26 cellular contexts compared by ENCODE assay signal in genomic region chr17:50262001-50262794, GRCh38. TPM values are rescaled to one million over a fixed set of nuclear protein-coding genes. Genes with fewer than 3 reads are reported as not detected.
DNase-seq lines count a peak whose midpoint lies in the region; ATAC-seq and TF ChIP-seq lines count a peak whose summit lies in the region.
"Had no signal": no experiment of that assay in that cellular context is flagged by ENCODE, and none has a peak within 500 bp of the region (broad histone marks: within the 10 kb centered on the region; RNA-seq: fewer than 3 reads in every experiment).

No MANE protein-coding gene starts in this region.

- DNase-seq in activated naive CD4-positive, alpha-beta T cell treated with anti-CD3 and anti-CD28 coated beads, Interleukin-2, amount 10 ng/mL, durations not matched to agents 7 days and 5 days, result peak; percentile 8
- DNase-seq in activated naive CD4-positive, alpha-beta T cell treated with anti-CD3 and anti-CD28 coated beads for 36 hours, result no peak
- DNase-seq in T-helper 17 cell, result no peak
- DNase-seq in left lung, result no peak
- DNase-seq in suprapubic skin (ENCODE audit: low spot score in 2 of 2), result peak; percentile 30 to 75
- no peak for DNase-seq in NCI-H1417 treated with DMSO at 0.1 percent for 48 hours (lab: John Stamatoyannopoulos, UW)
- DNase-seq in COR-L47 (lab: John Stamatoyannopoulos, UW), result no peak
- DNase-seq in activated CD4-positive, alpha-beta T cell treated with anti-CD3 and anti-CD28 coated beads for 4 hours, result no peak
- DNase-seq: 8988T; activated T-cell treated with anti-CD3 and anti-CD28 coated beads, Interleukin-2, amount 50 U/mL, for 72 hours; effector CD4-positive, alpha-beta T cell; esophagus squamous epithelium; mucosa of descending colon; NCI-H1436; NCI-H2171; NCI-H82; stimulated activated CD4-positive, alpha-beta T cell treated with anti-CD3 and anti-CD28 coated beads, Interleukin-4, amount 100 ng/mL, for 4 hours; stomach; T-helper 2 cell had no signal

- H3K27me3 Mint-ChIP-seq in activated naive CD4-positive, alpha-beta T cell treated with anti-CD3 and anti-CD28 coated beads, Interleukin-2, amount 10 ng/mL, durations not matched to agents 7 days and 5 days, result peaks cover 53% of the 10 kb centered on the region
- peaks cover 5% of the 10 kb centered on the region for H3K27me3 Mint-ChIP-seq in activated naive CD4-positive, alpha-beta T cell treated with anti-CD3 and anti-CD28 coated beads for 36 hours (ENCODE audit: low read depth)
- peaks cover 36% of the 10 kb centered on the region for H3K27me3 Mint-ChIP-seq in T-helper 17 cell
- H3K27me3 Mint-ChIP-seq: activated naive CD4-positive, alpha-beta T cell treated with anti-CD3 and anti-CD28 coated beads, Interleukin-2, amount 50 U/mL, for 24 hours had no signal

- CTCF ChIA-PET in activated naive CD4-positive, alpha-beta T cell treated with anti-CD3 and anti-CD28 coated beads, Interleukin-2, amount 10 ng/mL, durations not matched to agents 7 days and 5 days (lab: Charles Lee), result interaction anchor here (9.3 kb wide), 1 partner anchor 59 kb away, joined by 66 read pairs; the partner anchor contains the start of gene COL1A1
- CTCF ChIA-PET in activated naive CD4-positive, alpha-beta T cell treated with anti-CD3 and anti-CD28 coated beads for 36 hours (lab: Charles Lee), result interaction anchor here (1.3 kb wide), 1 partner anchor 62 kb away, joined by 5 read pairs; no protein-coding TSS in a partner anchor

- H3K27me3 ChIP-seq in left lung (no peaks in the 10 kb centered on the region), suprapubic skin (no peaks in the 10 kb centered on the region)
- H3K27me3 ChIP-seq: ascending aorta, esophagus squamous epithelium, stomach had no signal

- H3K4me1 Mint-ChIP-seq in activated naive CD4-positive, alpha-beta T cell treated with anti-CD3 and anti-CD28 coated beads, Interleukin-2, amount 10 ng/mL, durations not matched to agents 7 days and 5 days, result no peaks in the 10 kb centered on the region
- no peaks in the 10 kb centered on the region for H3K4me1 Mint-ChIP-seq in activated naive CD4-positive, alpha-beta T cell treated with anti-CD3 and anti-CD28 coated beads for 36 hours (ENCODE audit: low read depth)
- peaks cover 7% of the 10 kb centered on the region for H3K4me1 Mint-ChIP-seq in T-helper 17 cell
- H3K4me1 Mint-ChIP-seq: activated naive CD4-positive, alpha-beta T cell treated with anti-CD3 and anti-CD28 coated beads, Interleukin-2, amount 50 U/mL, for 24 hours; IgD-negative memory B cell had no signal

- 84% methylated on average over 14 of the region's 14 CpGs for WGBS in suprapubic skin

- no peak overlapping the region for H3K27ac Mint-ChIP-seq in activated naive CD4-positive, alpha-beta T cell treated with anti-CD3 and anti-CD28 coated beads, Interleukin-2, amount 10 ng/mL, durations not matched to agents 7 days and 5 days
- no peak overlapping the region for H3K27ac Mint-ChIP-seq in activated naive CD4-positive, alpha-beta T cell treated with anti-CD3 and anti-CD28 coated beads for 36 hours
- H3K27ac Mint-ChIP-seq in T-helper 17 cell, result peak overlapping the region; percentile 57
- H3K27ac Mint-ChIP-seq: activated naive CD4-positive, alpha-beta T cell treated with anti-CD3 and anti-CD28 coated beads, Interleukin-2, amount 50 U/mL, for 24 hours; activated T-cell treated with anti-CD3 and anti-CD28 coated beads, Interleukin-2, amount 50 U/mL, for 72 hours; IgD-negative memory B cell had no signal

- TF ChIP-seq CTCF in left lung (IDR thresholded peaks at IDR 0.05), result no peak
- TF ChIP-seq CTCF in suprapubic skin (IDR thresholded peaks at IDR 0.05), result no peak

- H3K36me3 ChIP-seq in left lung (no peaks in the 10 kb centered on the region), suprapubic skin (no peaks in the 10 kb centered on the region)
- H3K36me3 ChIP-seq: ascending aorta, esophagus squamous epithelium, stomach had no signal

- H3K4me1 ChIP-seq in left lung, result peaks cover 13 to 25% of the 10 kb centered on the region in 2 donors
- H3K4me1 ChIP-seq in suprapubic skin, result peaks cover 52% of the 10 kb centered on the region

- H3K4me3 Mint-ChIP-seq in activated naive CD4-positive, alpha-beta T cell treated with anti-CD3 and anti-CD28 coated beads, Interleukin-2, amount 10 ng/mL, durations not matched to agents 7 days and 5 days, result no peak overlapping the region
- no peak overlapping the region for H3K4me3 Mint-ChIP-seq in activated naive CD4-positive, alpha-beta T cell treated with anti-CD3 and anti-CD28 coated beads for 36 hours
- H3K4me3 Mint-ChIP-seq in T-helper 17 cell, result no peak overlapping the region
- H3K4me3 Mint-ChIP-seq: activated naive CD4-positive, alpha-beta T cell treated with anti-CD3 and anti-CD28 coated beads, Interleukin-2, amount 50 U/mL, for 24 hours; activated T-cell treated with anti-CD3 and anti-CD28 coated beads, Interleukin-2, amount 50 U/mL, for 72 hours had no signal

- TF ChIP-seq POLR2A in suprapubic skin (IDR thresholded peaks at IDR 0.05), result no peak

- no peaks in the 10 kb centered on the region for H3K36me3 Mint-ChIP-seq in activated naive CD4-positive, alpha-beta T cell treated with anti-CD3 and anti-CD28 coated beads, Interleukin-2, amount 10 ng/mL, durations not matched to agents 7 days and 5 days
- H3K36me3 Mint-ChIP-seq in activated naive CD4-positive, alpha-beta T cell treated with anti-CD3 and anti-CD28 coated beads for 36 hours (ENCODE audit: low read depth), result no peaks in the 10 kb centered on the region
- peaks cover 5% of the 10 kb centered on the region for H3K36me3 Mint-ChIP-seq in T-helper 17 cell (ENCODE audit: low read depth)
- H3K36me3 Mint-ChIP-seq: activated naive CD4-positive, alpha-beta T cell treated with anti-CD3 and anti-CD28 coated beads, Interleukin-2, amount 50 U/mL, for 24 hours; IgD-negative memory B cell had no signal

- no peaks in the 10 kb centered on the region for H3K9me3 ChIP-seq in T-helper 17 cell (ENCODE audit: control insufficient read depth, low read length, poor library complexity, severe bottlenecking)
- H3K9me3 ChIP-seq in left lung, result no peaks in the 10 kb centered on the region
- H3K9me3 ChIP-seq in suprapubic skin, result no peaks in the 10 kb centered on the region
- H3K9me3 ChIP-seq: ascending aorta, esophagus squamous epithelium, mucosa of descending colon, stomach had no signal

- H3K9me3 Mint-ChIP-seq in activated naive CD4-positive, alpha-beta T cell treated with anti-CD3 and anti-CD28 coated beads, Interleukin-2, amount 10 ng/mL, durations not matched to agents 7 days and 5 days, result no peaks in the 10 kb centered on the region
- no peaks in the 10 kb centered on the region for H3K9me3 Mint-ChIP-seq in activated naive CD4-positive, alpha-beta T cell treated with anti-CD3 and anti-CD28 coated beads for 36 hours
- H3K9me3 Mint-ChIP-seq: activated naive CD4-positive, alpha-beta T cell treated with anti-CD3 and anti-CD28 coated beads, Interleukin-2, amount 50 U/mL, for 24 hours; activated T-cell treated with anti-CD3 and anti-CD28 coated beads, Interleukin-2, amount 50 U/mL, for 72 hours had no signal

- intact Hi-C loops in activated naive CD4-positive, alpha-beta T cell treated with anti-CD3 and anti-CD28 coated beads for 36 hours (cut with micrococcal nuclease), result no loop called here
- intact Hi-C loops in left lung (cut with DNase I), result no loop called here

- H3K4me3 ChIP-seq in left lung (no peak overlapping the region), suprapubic skin (no peak overlapping the region)
- H3K4me3 ChIP-seq: ascending aorta, esophagus squamous epithelium, mucosa of descending colon, stomach had no signal

- ATAC-seq in T-helper 17 cell (no peak), left lung (peak; percentile 7)
- ATAC-seq: activated T-cell treated with anti-CD3 and anti-CD28 coated beads, Interleukin-2, amount 50 U/mL, for 72 hours; mucosa of descending colon; Panc1 had no signal

- no peak for TF ChIP-seq EP300 in suprapubic skin (IDR thresholded peaks at IDR 0.05)

- H3K27ac ChIP-seq in left lung, result no peak overlapping the region
- H3K27ac ChIP-seq in suprapubic skin, result no peak overlapping the region
- H3K27ac ChIP-seq: ascending aorta, esophagus squamous epithelium, HL-60, stomach had no signal

RNA-seq across cellular contexts. Expression of gene TMEM92, which starts 12.1 kb away (rescaled TPM):
- not detected for total RNA-seq in activated naive CD4-positive, alpha-beta T cell treated with anti-CD3 and anti-CD28 coated beads for 36 hours
- not detected for total RNA-seq in T-helper 17 cell
- total RNA-seq in left lung, result 10 to 100 TPM in 1 of 2 donors, 1 to 10 TPM in 1; 4.4 to 10.7 TPM
- 1 to 10 TPM in 1 of 4 donors, not detected in 3; 1.3 TPM for total RNA-seq in suprapubic skin
- total RNA-seq: activated CD8-positive, alpha-beta memory T cell treated with anti-CD3 and anti-CD28 coated beads for 36 hours; ascending aorta; cerebellum had no signal

Comparison
In these comparisons a context has a peak if more than half of its experiments do, and no peak if none do; other contexts are left out.
1. DNase-seq: peak in activated naive CD4-positive, alpha-beta T cell treated with anti-CD3 and anti-CD28 coated beads, Interleukin-2, amount 10 ng/mL, durations not matched to agents 7 days and 5 days (single experiment) and suprapubic skin (2 of 2); none in activated naive CD4-positive, alpha-beta T cell treated with anti-CD3 and anti-CD28 coated beads for 36 hours (single experiment), T-helper 17 cell (0 of 3), left lung (0 of 2), NCI-H1417 treated with DMSO at 0.1 percent for 48 hours (single experiment), COR-L47 (single experiment) and activated CD4-positive, alpha-beta T cell treated with anti-CD3 and anti-CD28 coated beads for 4 hours (0 of 2).